In genomic region chr9:136739509-136739908, GRCh38 we compare ENCODE assay signal across 1 cellular context.
TF ChIP-seq lines count a peak whose summit lies in the region.

No MANE protein-coding gene starts in this region.

TF ChIP-seq in K562, 482 proteins besides CTCF, POLR2A, EP300 and RAD21:
- no peak for TF ChIP-seq GABPA (tag; conservative IDR thresholded peaks at IDR 0.05; ENCODE audit: low read depth)
- TF ChIP-seq VEZF1 (CRISPR knock-in tag; IDR thresholded peaks at IDR 0.05) = no peak
- no peak for TF ChIP-seq CEBPG (CRISPR knock-in tag; IDR thresholded peaks at IDR 0.05)
- no peak for TF ChIP-seq CEBPG (tag; conservative IDR thresholded peaks at IDR 0.05 in 1 of 2, IDR thresholded peaks at IDR 0.05 in 1 of 2)
- no peak for TF ChIP-seq ZNF707 (CRISPR knock-in tag; conservative IDR thresholded peaks at IDR 0.05)
- TF ChIP-seq ZFP30 (CRISPR knock-in tag; IDR thresholded peaks at IDR 0.05; ENCODE audit: borderline replicate concordance) = no peak
- TF ChIP-seq GTF2B (IDR thresholded peaks at IDR 0.05; ENCODE audit: extremely low read depth, insufficient read length) = no peak
- no peak for TF ChIP-seq EHMT2 (IDR thresholded peaks at IDR 0.05)
- no peak for TF ChIP-seq MYC (IDR thresholded peaks at IDR 0.05; ENCODE audit: low read depth, low read length)
- no peak for TF ChIP-seq MYC (CRISPR knock-in tag; IDR thresholded peaks at IDR 0.05; ENCODE audit: borderline replicate concordance, low read depth)
- TF ChIP-seq ELK1 (CRISPR knock-in tag; IDR thresholded peaks at IDR 0.05) = no peak
- no peak for TF ChIP-seq GATA2 (CRISPR knock-in tag; IDR thresholded peaks at IDR 0.05)
- TF ChIP-seq ZKSCAN3 (CRISPR knock-in tag; IDR thresholded peaks at IDR 0.05) = no peak
- no peak for TF ChIP-seq FOXP4 (CRISPR knock-in tag; IDR thresholded peaks at IDR 0.05; ENCODE audit: borderline replicate concordance)
- no peak for TF ChIP-seq MITF (IDR thresholded peaks at IDR 0.05)
- TF ChIP-seq HIVEP1 (CRISPR knock-in tag; IDR thresholded peaks at IDR 0.05) = no peak
- no peak for TF ChIP-seq KLF6 (CRISPR knock-in tag; IDR thresholded peaks at IDR 0.05; ENCODE audit: borderline replicate concordance)
- no peak for TF ChIP-seq ZNF644 (tag; IDR thresholded peaks at IDR 0.05; ENCODE audit: low read depth)
- TF ChIP-seq HNRNPLL (IDR thresholded peaks at IDR 0.05; ENCODE audit: low read depth, low read length, poor library complexity, severe bottlenecking) = no peak
- no peak for TF ChIP-seq ZC3H11A (IDR thresholded peaks at IDR 0.05; ENCODE audit: low read depth, low read length)
